ENCODE assay signal across 1 cellular context in the genomic region with DNA sequence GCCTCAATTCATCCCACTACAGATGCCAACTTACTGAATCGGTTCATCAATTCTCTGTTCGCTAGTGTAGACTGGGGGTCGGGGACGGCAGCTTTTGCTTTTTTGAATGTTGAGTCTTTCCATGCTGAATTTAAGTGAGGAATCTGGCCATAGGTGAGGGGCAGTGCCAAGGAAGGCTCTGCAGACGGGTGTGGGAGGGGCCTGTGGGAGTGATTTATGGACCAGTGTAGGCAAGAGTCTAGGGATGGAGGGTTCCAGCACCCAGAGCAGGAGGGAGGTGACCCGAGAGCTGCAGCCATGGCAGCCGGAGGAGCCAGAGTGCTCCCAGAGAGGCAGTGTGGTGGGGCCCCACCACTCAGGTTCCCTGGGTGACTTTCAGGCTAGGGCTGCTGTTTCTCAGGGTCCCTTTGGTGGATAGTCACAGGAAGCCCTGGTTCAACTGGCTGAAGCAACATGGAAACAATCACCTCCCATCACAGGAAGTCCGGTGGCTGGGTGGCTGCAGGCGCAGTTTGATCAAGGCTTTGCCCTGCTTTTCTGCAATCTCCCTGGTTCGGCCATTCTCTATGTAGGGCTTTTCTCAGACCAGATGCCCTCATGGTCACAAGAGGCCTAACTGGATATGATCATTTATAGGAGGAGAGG.
TF ChIP-seq lines count a peak whose summit lies in the region.

No MANE protein-coding gene starts in this region.

TF ChIP-seq in SK-N-SH treated with all-trans-retinoic acid at 6 μM for 48 hours, 23 proteins besides CTCF, POLR2A, EP300 and RAD21:
- TF ChIP-seq, protein P1, sequence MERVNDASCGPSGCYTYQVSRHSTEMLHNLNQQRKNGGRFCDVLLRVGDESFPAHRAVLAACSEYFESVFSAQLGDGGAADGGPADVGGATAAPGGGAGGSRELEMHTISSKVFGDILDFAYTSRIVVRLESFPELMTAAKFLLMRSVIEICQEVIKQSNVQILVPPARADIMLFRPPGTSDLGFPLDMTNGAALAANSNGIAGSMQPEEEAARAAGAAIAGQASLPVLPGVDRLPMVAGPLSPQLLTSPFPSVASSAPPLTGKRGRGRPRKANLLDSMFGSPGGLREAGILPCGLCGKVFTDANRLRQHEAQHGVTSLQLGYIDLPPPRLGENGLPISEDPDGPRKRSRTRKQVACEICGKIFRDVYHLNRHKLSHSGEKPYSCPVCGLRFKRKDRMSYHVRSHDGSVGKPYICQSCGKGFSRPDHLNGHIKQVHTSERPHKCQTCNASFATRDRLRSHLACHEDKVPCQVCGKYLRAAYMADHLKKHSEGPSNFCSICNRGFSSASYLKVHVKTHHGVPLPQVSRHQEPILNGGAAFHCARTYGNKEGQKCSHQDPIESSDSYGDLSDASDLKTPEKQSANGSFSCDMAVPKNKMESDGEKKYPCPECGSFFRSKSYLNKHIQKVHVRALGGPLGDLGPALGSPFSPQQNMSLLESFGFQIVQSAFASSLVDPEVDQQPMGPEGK (CRISPR knock-in tag; IDR thresholded peaks at IDR 0.05; ENCODE audit: borderline replicate concordance): no peak
- TF ChIP-seq OSR1 (CRISPR knock-in tag; IDR thresholded peaks at IDR 0.05) (no peak), RARB (CRISPR knock-in tag; IDR thresholded peaks at IDR 0.05) (no peak), TOX (CRISPR knock-in tag; IDR thresholded peaks at IDR 0.05; ENCODE audit: borderline replicate concordance) (no peak), ESRRG (CRISPR knock-in tag; IDR thresholded peaks at IDR 0.05) (no peak), ZC3H10 (CRISPR knock-in tag; IDR thresholded peaks at IDR 0.05) (no peak)
- TF ChIP-seq, protein P2, sequence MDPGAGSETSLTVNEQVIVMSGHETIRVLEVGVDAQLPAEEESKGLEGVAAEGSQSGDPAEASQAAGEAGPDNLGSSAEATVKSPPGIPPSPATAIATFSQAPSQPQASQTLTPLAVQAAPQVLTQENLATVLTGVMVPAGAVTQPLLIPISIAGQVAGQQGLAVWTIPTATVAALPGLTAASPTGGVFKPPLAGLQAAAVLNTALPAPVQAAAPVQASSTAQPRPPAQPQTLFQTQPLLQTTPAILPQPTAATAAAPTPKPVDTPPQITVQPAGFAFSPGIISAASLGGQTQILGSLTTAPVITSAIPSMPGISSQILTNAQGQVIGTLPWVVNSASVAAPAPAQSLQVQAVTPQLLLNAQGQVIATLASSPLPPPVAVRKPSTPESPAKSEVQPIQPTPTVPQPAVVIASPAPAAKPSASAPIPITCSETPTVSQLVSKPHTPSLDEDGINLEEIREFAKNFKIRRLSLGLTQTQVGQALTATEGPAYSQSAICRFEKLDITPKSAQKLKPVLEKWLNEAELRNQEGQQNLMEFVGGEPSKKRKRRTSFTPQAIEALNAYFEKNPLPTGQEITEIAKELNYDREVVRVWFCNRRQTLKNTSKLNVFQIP (CRISPR knock-in tag; IDR thresholded peaks at IDR 0.05; ENCODE audit: borderline replicate concordance, low read depth): no peak
- TF ChIP-seq, protein P3, sequence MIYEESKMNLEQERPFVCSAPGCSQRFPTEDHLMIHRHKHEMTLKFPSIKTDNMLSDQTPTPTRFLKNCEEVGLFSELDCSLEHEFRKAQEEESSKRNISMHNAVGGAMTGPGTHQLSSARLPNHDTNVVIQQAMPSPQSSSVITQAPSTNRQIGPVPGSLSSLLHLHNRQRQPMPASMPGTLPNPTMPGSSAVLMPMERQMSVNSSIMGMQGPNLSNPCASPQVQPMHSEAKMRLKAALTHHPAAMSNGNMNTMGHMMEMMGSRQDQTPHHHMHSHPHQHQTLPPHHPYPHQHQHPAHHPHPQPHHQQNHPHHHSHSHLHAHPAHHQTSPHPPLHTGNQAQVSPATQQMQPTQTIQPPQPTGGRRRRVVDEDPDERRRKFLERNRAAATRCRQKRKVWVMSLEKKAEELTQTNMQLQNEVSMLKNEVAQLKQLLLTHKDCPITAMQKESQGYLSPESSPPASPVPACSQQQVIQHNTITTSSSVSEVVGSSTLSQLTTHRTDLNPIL (CRISPR knock-in tag; IDR thresholded peaks at IDR 0.05; ENCODE audit: low read depth): no peak
- TF ChIP-seq, protein P4, sequence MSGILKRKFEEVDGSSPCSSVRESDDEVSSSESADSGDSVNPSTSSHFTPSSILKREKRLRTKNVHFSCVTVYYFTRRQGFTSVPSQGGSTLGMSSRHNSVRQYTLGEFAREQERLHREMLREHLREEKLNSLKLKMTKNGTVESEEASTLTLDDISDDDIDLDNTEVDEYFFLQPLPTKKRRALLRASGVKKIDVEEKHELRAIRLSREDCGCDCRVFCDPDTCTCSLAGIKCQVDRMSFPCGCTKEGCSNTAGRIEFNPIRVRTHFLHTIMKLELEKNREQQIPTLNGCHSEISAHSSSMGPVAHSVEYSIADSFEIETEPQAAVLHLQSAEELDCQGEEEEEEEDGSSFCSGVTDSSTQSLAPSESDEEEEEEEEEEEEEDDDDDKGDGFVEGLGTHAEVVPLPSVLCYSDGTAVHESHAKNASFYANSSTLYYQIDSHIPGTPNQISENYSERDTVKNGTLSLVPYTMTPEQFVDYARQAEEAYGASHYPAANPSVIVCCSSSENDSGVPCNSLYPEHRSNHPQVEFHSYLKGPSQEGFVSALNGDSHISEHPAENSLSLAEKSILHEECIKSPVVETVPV (CRISPR knock-in tag; IDR thresholded peaks at IDR 0.05): no peak
